8 cellular contexts compared by ENCODE assay signal in genomic region chr2:156399950-156400703, GRCh38.
DNase-seq lines count a peak whose midpoint lies in the region; ATAC-seq and FAIRE-seq lines count a peak whose summit lies in the region.

No MANE protein-coding gene starts in this region.

- peak overlapping the region; percentile 83 for H3K4me3 ChIP-seq in iPS DF 6.9 (ENCODE audit: low read length)

- peak; percentile 46 for ATAC-seq in GM21528 (IDR thresholded peaks at IDR 0.05; ENCODE audit: low FRiP score, unreplicated experiment)

- H3K36me3 ChIP-seq in iPS DF 6.9 (ENCODE audit: control insufficient read depth, insufficient read depth, low read length) = no peaks in the 10 kb centered on the region

- no CpG with 5 or more reads among the region's 36 CpGs for WGBS in iPS DF 6.9 (ENCODE audit: insufficient coverage, insufficient read length)

- H3K4me1 ChIP-seq in iPS DF 6.9 (ENCODE audit: control insufficient read depth, insufficient read depth, low read length) = no peaks in the 10 kb centered on the region; the same call in 1 of the 2 replicates

- H3K27me3 ChIP-seq in iPS DF 6.9 (ENCODE audit: control insufficient read depth, insufficient read depth, low read length) = no peaks in the 10 kb centered on the region; the same call in 1 of the 2 replicates

- no peak for FAIRE-seq in HTR-8/SVneo (lab: Jason Lieb, UNC)

- H3K27ac ChIP-seq in iPS DF 6.9 (ENCODE audit: low read length) = no peak overlapping the region

- DNase-seq in NK-92 treated with Interleukin-12 subunit alpha and Interleukin-12 subunit beta, amount 100 ng/mL, for 24 hours (lab: John Stamatoyannopoulos, UW) = peak; percentile 61
- DNase-seq in NK-92 (lab: John Stamatoyannopoulos, UW; ENCODE audit: unreplicated experiment) (no peak), HTR-8/SVneo (ENCODE audit: insufficient read length, low spot score) (peak; percentile 68), RKO (ENCODE audit: low spot score) (peak; percentile 84), brain pericyte (ENCODE audit: low read depth, low spot score) (peak; percentile 15), iPS DF 6.9 (ENCODE audit: low read depth, low spot score) (peak; percentile 31), retina (peak; percentile 94)

- H3K9me3 ChIP-seq in iPS DF 6.9 (ENCODE audit: control insufficient read depth, insufficient read depth, low read length) = no peaks in the 10 kb centered on the region
